In genomic region chr7:146027243-146027642, GRCh38 we compare ENCODE assay signal across 23 cellular contexts.
A peak's percentile ranks its signal among the peaks of the same experiment; 100 is the strongest.
DNase-seq lines count a peak whose midpoint lies in the region; ATAC-seq and FAIRE-seq lines count a peak whose summit lies in the region.
"Had no signal": no experiment of that assay in that cellular context is flagged by ENCODE, and none has a peak within 500 bp of the region (broad histone marks: within the 10 kb centered on the region; RNA-seq: fewer than 3 reads in every experiment).

No MANE protein-coding gene starts in this region.

- H3K27me3 ChIP-seq in small intestine (ENCODE audit: control insufficient read depth in 2 of 2, insufficient read depth in 2 of 2, low read length in 2 of 2), result no peaks in the 10 kb centered on the region
- no peaks in the 10 kb centered on the region for H3K27me3 ChIP-seq in mesendoderm (ENCODE audit: insufficient read depth, low read length, poor library complexity)
- H3K27me3 ChIP-seq: BLaER1 treated with 17β-estradiol and CSF1 and Interleukin-3, amounts not matched to agents 10 nM and 100 nM had no signal

- H3K36me3 ChIP-seq in small intestine (ENCODE audit: control insufficient read depth in 2 of 2, insufficient read depth in 2 of 2, low read length in 2 of 2), result no peaks in the 10 kb centered on the region
- no peaks in the 10 kb centered on the region for H3K36me3 ChIP-seq in mesendoderm (ENCODE audit: control insufficient read depth, insufficient read depth, low read length)
- H3K36me3 ChIP-seq: BLaER1 treated with 17β-estradiol and CSF1 and Interleukin-3, amounts not matched to agents 10 nM and 100 nM had no signal

- no peak overlapping the region for H2BK5ac ChIP-seq in mesendoderm (ENCODE audit: low read length)

- no peak overlapping the region for H2BK15ac ChIP-seq in mesendoderm (replicated peaks; ENCODE audit: low read depth)

- H2AK5ac ChIP-seq in mesendoderm (ENCODE audit: low read length), result no peak overlapping the region

- no peak for ATAC-seq in HG02870 (IDR thresholded peaks at IDR 0.05; ENCODE audit: unreplicated experiment)
- no peak for ATAC-seq in GM19455 (IDR thresholded peaks at IDR 0.05; ENCODE audit: unreplicated experiment)
- ATAC-seq: A549; CD8-positive, alpha-beta T cell; GM12878 had no signal

- DNase-seq in frontal cortex (ENCODE audit: low spot score in 2 of 2), result no peak
- no peak for DNase-seq in small intestine
- no peak for DNase-seq in NCI-H1694 (lab: John Stamatoyannopoulos, UW)
- no peak for DNase-seq in mesendoderm
- DNase-seq: 8988T; AML-193; Caco-2; Calu3; CD4-positive, alpha-beta T cell; CD8-positive, alpha-beta T cell; DMS79 treated with DMSO at 0.1 percent for 48 hours; GDM1 had no signal

- H3K4me3 ChIP-seq in small intestine (ENCODE audit: low read depth in 1 of 2, low read length in 2 of 2) (no peak overlapping the region), mesendoderm (ENCODE audit: low read length) (no peak overlapping the region)
- H3K4me3 ChIP-seq: A549; BLaER1 treated with 17β-estradiol and CSF1 and Interleukin-3, amounts not matched to agents 10 nM and 100 nM; GM12878 had no signal

- no peaks in the 10 kb centered on the region for H3K79me2 ChIP-seq in mesendoderm (ENCODE audit: control insufficient read depth, insufficient read depth, low read length)

- no peaks in the 10 kb centered on the region for H3K79me1 ChIP-seq in mesendoderm (ENCODE audit: low read length)

- no peak overlapping the region for H3K23ac ChIP-seq in mesendoderm (ENCODE audit: low read length)

- no peak overlapping the region for H3K18ac ChIP-seq in mesendoderm (ENCODE audit: low read length)

- H3K27ac ChIP-seq in small intestine (ENCODE audit: low read depth in 1 of 2, low read length in 1 of 2) (no peak overlapping the region), mesendoderm (ENCODE audit: low read depth, low read length) (no peak overlapping the region)
- H3K27ac ChIP-seq: A549; BLaER1 treated with 17β-estradiol and CSF1 and Interleukin-3, amounts not matched to agents 10 nM and 100 nM; C4-2B had no signal

- H2BK120ac ChIP-seq in mesendoderm (ENCODE audit: low read depth, low read length), result no peak overlapping the region

- H4K8ac ChIP-seq in mesendoderm (ENCODE audit: low read depth, low read length), result no peak overlapping the region

- H3K9ac ChIP-seq in mesendoderm (ENCODE audit: low read length), result no peak overlapping the region
- H3K9ac ChIP-seq: BLaER1 treated with 17β-estradiol and CSF1 and Interleukin-3, amounts not matched to agents 10 nM and 100 nM had no signal

- H3K4ac ChIP-seq in mesendoderm (ENCODE audit: low read depth, low read length), result no peak overlapping the region

- H4K5ac ChIP-seq in mesendoderm (ENCODE audit: low read length), result no peak overlapping the region

- H3K56ac ChIP-seq in mesendoderm (ENCODE audit: low read length), result no peak overlapping the region

- no peaks in the 10 kb centered on the region for H3K9me3 ChIP-seq in small intestine (ENCODE audit: control insufficient read depth, low read depth)
- H3K9me3 ChIP-seq: Caco-2 had no signal

- H3K4me2 ChIP-seq in mesendoderm (ENCODE audit: low read length), result no peak overlapping the region
- H3K4me2 ChIP-seq: A549; BLaER1 treated with 17β-estradiol and CSF1 and Interleukin-3, amounts not matched to agents 10 nM and 100 nM had no signal

- no peaks in the 10 kb centered on the region for H3K4me1 ChIP-seq in small intestine (ENCODE audit: control insufficient read depth in 2 of 2, insufficient read depth in 1 of 2, low read depth in 1 of 2, low read length in 1 of 2)
- no peaks in the 10 kb centered on the region for H3K4me1 ChIP-seq in mesendoderm (ENCODE audit: control insufficient read depth, low read depth, low read length)
- H3K4me1 ChIP-seq: A549; BLaER1 treated with 17β-estradiol and CSF1 and Interleukin-3, amounts not matched to agents 10 nM and 100 nM; Caco-2 had no signal

- FAIRE-seq in G401.6 (lab: Jason Lieb, UNC) (peak; percentile 51), TTC549 (lab: Jason Lieb, UNC) (peak; percentile 11), frontal cortex (lab: Jason Lieb, UNC) (peak; percentile 83), small intestine (lab: Jason Lieb, UNC) (peak; percentile 85)
- FAIRE-seq: A549, D721Med, GM12878, GM12892, GM18507 had no signal
